8 cellular contexts compared by ENCODE assay signal in the genomic region with DNA sequence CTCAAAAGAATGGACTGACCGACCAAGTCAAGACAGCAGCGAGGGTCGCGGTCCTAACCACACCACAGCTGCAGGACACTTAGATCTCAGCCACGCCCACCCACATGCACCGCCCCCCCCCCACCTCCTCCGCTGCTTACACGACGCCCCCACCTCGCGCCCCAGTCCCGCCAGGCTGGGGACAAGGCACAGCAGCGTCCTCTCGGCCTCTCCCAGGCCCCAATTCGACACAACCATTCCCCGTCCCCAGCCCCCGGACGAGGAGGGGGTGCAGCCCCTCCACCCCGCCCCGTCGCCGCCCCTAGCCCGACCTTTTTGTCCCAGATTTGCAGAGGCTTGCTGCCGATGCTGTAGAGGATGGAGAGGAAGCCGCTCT. TPM values are rescaled to one million over a fixed set of nuclear protein-coding genes. Genes with fewer than 3 reads are reported as not detected.
A peak's percentile ranks its signal among the peaks of the same experiment; 100 is the strongest.
DNase-seq lines count a peak whose midpoint lies in the region; ATAC-seq and TF ChIP-seq lines count a peak whose summit lies in the region.

No MANE protein-coding gene starts in this region.

- H3K9me2 ChIP-seq in hepatocyte (replicated peaks; ENCODE audit: insufficient read depth) = no peaks in the 10 kb centered on the region

- no peaks in the 10 kb centered on the region for H3K27me3 Mint-ChIP-seq in activated T-helper 2 cell treated with anti-CD3 and anti-CD28 coated beads, Interferon-gamma antibody, Interleukin-2, Interleukin-4, amounts not matched to agents 10 μg/mL and 5 μg/mL and 100 μg/mL, durations not matched to agents 14 hours and 24 hours and 36 hours (ENCODE audit: low read depth)

- H3K9ac ChIP-seq in skeletal muscle tissue (ENCODE audit: low read depth in 1 of 3, low read length in 3 of 3) = peak overlapping the region; percentile 78 to 93 (median 84)

- H3K27ac Mint-ChIP-seq in activated T-helper 2 cell treated with anti-CD3 and anti-CD28 coated beads, Interferon-gamma antibody, Interleukin-2, Interleukin-4, amounts not matched to agents 10 μg/mL and 5 μg/mL and 100 μg/mL, durations not matched to agents 14 hours and 24 hours and 36 hours = peak overlapping the region; percentile 69

- H3K79me2 ChIP-seq in hepatocyte = peaks cover 51% of the 10 kb centered on the region

- TF ChIP-seq CTCF in hepatocyte (IDR thresholded peaks at IDR 0.05; ENCODE audit: poor library complexity) = no peak

- peaks cover 26% of the 10 kb centered on the region for H3K4me1 ChIP-seq in hepatocyte (ENCODE audit: insufficient read depth)
- peaks cover 31 to 47% (median 35%) of the 10 kb centered on the region in 3 donors for H3K4me1 ChIP-seq in skeletal muscle tissue (ENCODE audit: control insufficient read depth in 3 of 3, insufficient read depth in 3 of 3, low read length in 3 of 3)

- peak overlapping the region; percentile 91 for H3K4me2 ChIP-seq in hepatocyte

- H3K4me3 Mint-ChIP-seq in activated T-helper 2 cell treated with anti-CD3 and anti-CD28 coated beads, Interferon-gamma antibody, Interleukin-2, Interleukin-4, amounts not matched to agents 10 μg/mL and 5 μg/mL and 100 μg/mL, durations not matched to agents 14 hours and 24 hours and 36 hours (ENCODE audit: low read depth) = peak overlapping the region; percentile 78

- H3K27ac ChIP-seq in hepatocyte (peak overlapping the region; percentile 93), skeletal muscle tissue (ENCODE audit: low read depth, low read length) (peak overlapping the region; percentile 82)

- DNase-seq in A172 (ENCODE audit: low spot score) = peak; percentile 22
- DNase-seq in activated T-helper 2 cell treated with anti-CD3 and anti-CD28 coated beads, Interferon-gamma antibody, Interleukin-2, Interleukin-4, amounts not matched to agents 10 μg/mL and 5 μg/mL and 100 μg/mL, durations not matched to agents 14 hours and 24 hours and 36 hours (ENCODE audit: low spot score) = no peak
- peak; percentile 47 for DNase-seq in hepatocyte (ENCODE audit: low spot score)
- no peak for DNase-seq in NCI-H446 treated with DMSO at 0.1 percent for 48 hours (lab: John Stamatoyannopoulos, UW)
- DNase-seq in stimulated activated CD4-positive, alpha-beta T cell treated with anti-CD3 and anti-CD28 coated beads, Interleukin-4, amount 100 ng/mL, for 24 hours = no peak

- H3K9me3 Mint-ChIP-seq in activated T-helper 2 cell treated with anti-CD3 and anti-CD28 coated beads, Interferon-gamma antibody, Interleukin-2, Interleukin-4, amounts not matched to agents 10 μg/mL and 5 μg/mL and 100 μg/mL, durations not matched to agents 14 hours and 24 hours and 36 hours = no peaks in the 10 kb centered on the region

- peak; percentile 2 for ATAC-seq in GM18867 (IDR thresholded peaks at IDR 0.05; ENCODE audit: unreplicated experiment)
- ATAC-seq in HG03520 (IDR thresholded peaks at IDR 0.05; ENCODE audit: unreplicated experiment) = peak; percentile 10

- H3K27me3 ChIP-seq in hepatocyte (no peaks in the 10 kb centered on the region), skeletal muscle tissue (ENCODE audit: control insufficient read depth in 3 of 3, insufficient read depth in 3 of 3, low read length in 3 of 3) (no peaks in the 10 kb centered on the region)

- peaks cover 36% of the 10 kb centered on the region for H3K4me1 Mint-ChIP-seq in activated T-helper 2 cell treated with anti-CD3 and anti-CD28 coated beads, Interferon-gamma antibody, Interleukin-2, Interleukin-4, amounts not matched to agents 10 μg/mL and 5 μg/mL and 100 μg/mL, durations not matched to agents 14 hours and 24 hours and 36 hours (ENCODE audit: low read depth)

- no peaks in the 10 kb centered on the region for H3K9me3 ChIP-seq in hepatocyte (ENCODE audit: low read depth)
- no peaks in the 10 kb centered on the region for H3K9me3 ChIP-seq in skeletal muscle tissue (ENCODE audit: control insufficient read depth in 3 of 3, low read length in 3 of 3)

- peak overlapping the region; percentile 59 for H3K4me3 ChIP-seq in hepatocyte
- peak overlapping the region; percentile 82 to 93 (median 89) for H3K4me3 ChIP-seq in skeletal muscle tissue (ENCODE audit: low read length in 3 of 3)

- H4K20me1 ChIP-seq in hepatocyte (ENCODE audit: insufficient read depth, poor library complexity, severe bottlenecking) = peaks cover 46% of the 10 kb centered on the region

- peaks cover 6% of the 10 kb centered on the region for H3K36me3 Mint-ChIP-seq in activated T-helper 2 cell treated with anti-CD3 and anti-CD28 coated beads, Interferon-gamma antibody, Interleukin-2, Interleukin-4, amounts not matched to agents 10 μg/mL and 5 μg/mL and 100 μg/mL, durations not matched to agents 14 hours and 24 hours and 36 hours (ENCODE audit: low read depth)

- peak overlapping the region; percentile 58 for H2AFZ ChIP-seq in hepatocyte

- H3K36me3 ChIP-seq in hepatocyte (replicated peaks; ENCODE audit: insufficient read depth, low read depth) (no peaks in the 10 kb centered on the region), skeletal muscle tissue (ENCODE audit: control insufficient read depth in 3 of 3, insufficient read depth in 3 of 3, low read length in 3 of 3) (no peaks in the 10 kb centered on the region)

- intact Hi-C loops in activated T-helper 2 cell treated with anti-CD3 and anti-CD28 coated beads, Interferon-gamma antibody, Interleukin-2, Interleukin-4, amounts not matched to agents 10 μg/mL and 5 μg/mL and 100 μg/mL, durations not matched to agents 14 hours and 24 hours and 36 hours (cut with micrococcal nuclease) = loop anchor here (1.0 to 10.0 kb wide), 6 partner anchors 68 to 516 kb away; partner anchors contain the start of genes KATNB1 and MMP15

- WGBS in hepatocyte (ENCODE audit: low lambda C conversion rate, missing lambda C conversion rate) = 5% methylated on average over 4 of the region's 25 CpGs

RNA-seq across cellular contexts. Expression of gene CFAP20, which starts 0.5 kb away (rescaled TPM):
- 126 and 129 TPM in 2 replicates for total RNA-seq in A172 (2014; rRNA removed; shearing (Covaris generic))
- 51.6 and 51.7 TPM in 2 replicates for total RNA-seq in activated T-helper 2 cell treated with anti-CD3 and anti-CD28 coated beads, Interferon-gamma antibody, Interleukin-2, Interleukin-4, amounts not matched to agents 10 μg/mL and 5 μg/mL and 100 μg/mL, durations not matched to agents 14 hours and 24 hours and 36 hours
- total RNA-seq in hepatocyte = 71.2 and 71.6 TPM in 2 replicates
- polyA plus RNA-seq in hepatocyte = 74.6 and 78.1 TPM in 2 replicates
- total RNA-seq in skeletal muscle tissue = 47.5 TPM

Comparison
In these comparisons a context has a peak if more than half of its experiments do, and no peak if none do; other contexts are left out.
1. DNase-seq: peak in A172 (single experiment) and hepatocyte (single experiment); none in activated T-helper 2 cell treated with anti-CD3 and anti-CD28 coated beads, Interferon-gamma antibody, Interleukin-2, Interleukin-4, amounts not matched to agents 10 μg/mL and 5 μg/mL and 100 μg/mL, durations not matched to agents 14 hours and 24 hours and 36 hours (single experiment), NCI-H446 treated with DMSO at 0.1 percent for 48 hours (single experiment) and stimulated activated CD4-positive, alpha-beta T cell treated with anti-CD3 and anti-CD28 coated beads, Interleukin-4, amount 100 ng/mL, for 24 hours (single experiment).